ENCODE assay signal across 14 cellular contexts in the genomic region with DNA sequence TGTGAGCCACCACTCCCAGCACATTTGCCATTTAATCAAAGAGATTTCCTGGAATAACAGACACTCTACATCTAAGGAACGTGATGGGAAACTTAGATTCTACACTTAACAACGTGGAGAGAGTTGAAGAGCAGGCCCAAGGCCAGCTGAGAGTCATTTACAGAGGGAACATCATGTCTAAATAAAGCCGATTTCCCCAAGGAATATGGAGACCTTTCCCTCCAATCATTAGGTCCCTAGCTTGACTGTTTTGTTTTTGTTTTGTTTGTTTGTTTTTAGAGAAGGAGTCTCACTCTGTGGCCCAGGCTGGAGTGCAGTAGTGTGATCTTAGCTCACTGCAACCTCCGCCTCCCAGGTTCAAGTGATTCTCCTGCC. TPM values are rescaled to one million over a fixed set of nuclear protein-coding genes. Genes with fewer than 3 reads are reported as not detected.
DNase-seq lines count a peak whose midpoint lies in the region; ATAC-seq, FAIRE-seq and TF ChIP-seq lines count a peak whose summit lies in the region.
"Had no signal": no experiment of that assay in that cellular context is flagged by ENCODE, and none has a peak within 500 bp of the region (broad histone marks: within the 10 kb centered on the region; RNA-seq: fewer than 3 reads in every experiment).

No MANE protein-coding gene starts in this region.

- TF ChIP-seq CTCF in MCF 10A (IDR thresholded peaks at IDR 0.05; ENCODE audit: unreplicated experiment) (no peak), mammary epithelial cell (conservative IDR thresholded peaks at IDR 0.05 in 1 of 2, IDR thresholded peaks at IDR 0.05 in 1 of 2; ENCODE audit: extremely low read depth in 1 of 2, insufficient read depth in 1 of 2, low read depth in 1 of 2, low read length in 2 of 2) (no peak), HepG2 (CRISPR knock-in tag; IDR thresholded peaks at IDR 0.05) (no peak), right lobe of liver (IDR thresholded peaks at IDR 0.05) (no peak)

- H3K4ac ChIP-seq in trophoblast cell (ENCODE audit: low read depth, low read length), result peak overlapping the region; percentile 29

- no peak overlapping the region for H3K23ac ChIP-seq in trophoblast cell (ENCODE audit: low read length)

- no peak for ATAC-seq in HepG2
- no peak for ATAC-seq in right lobe of liver
- ATAC-seq: HCT116 had no signal

- H3K27ac ChIP-seq in mammary epithelial cell (ENCODE audit: insufficient read depth, low read depth, low read length) (no peak overlapping the region), HepG2 (ENCODE audit: extremely low read length, insufficient read depth, low read length) (no peak overlapping the region), right lobe of liver (no peak overlapping the region), trophoblast cell (ENCODE audit: low read depth, low read length) (no peak overlapping the region)
- H3K27ac ChIP-seq: 22Rv1, BLaER1, HL-60 had no signal

- H3K4me1 ChIP-seq in mammary epithelial cell (ENCODE audit: insufficient read depth, low read length) (peaks cover 13% of the 10 kb centered on the region), HepG2 (ENCODE audit: insufficient read depth, low read length) (peaks cover 20% of the 10 kb centered on the region), right lobe of liver (no peaks in the 10 kb centered on the region), trophoblast cell (ENCODE audit: control insufficient read depth in 1 of 2, insufficient read depth in 2 of 2, low read length in 2 of 2) (peaks cover 10 to 23% of the 10 kb centered on the region in 2 experiments)
- H3K4me1 ChIP-seq: Caco-2 had no signal

- peak overlapping the region; percentile 65 for H2BK12ac ChIP-seq in trophoblast cell (ENCODE audit: low read length)

- H3K36me3 Mint-ChIP-seq in MCF 10A (ENCODE audit: insufficient read depth, unreplicated experiment), result no peaks in the 10 kb centered on the region
- H3K36me3 Mint-ChIP-seq: CD8-positive, alpha-beta memory T cell had no signal

- H2BK5ac ChIP-seq in trophoblast cell (ENCODE audit: low read depth, low read length, poor library complexity), result peak overlapping the region; percentile 86

- POLR2A ChIA-PET in MCF 10A (lab: Yijun Ruan, JAX) (no interaction called here), HepG2 (lab: Yijun Ruan, JAX) (interaction anchor here (0.7 kb wide), 1 partner anchor 1308 kb away, joined by 3 read pairs; no protein-coding TSS in a partner anchor)

- TF ChIP-seq RAD21 in HepG2 (CRISPR knock-in tag; IDR thresholded peaks at IDR 0.05), result no peak

- no peak overlapping the region for H3K18ac ChIP-seq in trophoblast cell (ENCODE audit: low read length)

- H3K27me3 ChIP-seq in mammary epithelial cell (ENCODE audit: insufficient read depth, low read length) (no peaks in the 10 kb centered on the region), HepG2 (ENCODE audit: control insufficient read depth in 1 of 2, insufficient read depth in 2 of 2, low read length in 2 of 2) (no peaks in the 10 kb centered on the region), right lobe of liver (no peaks in the 10 kb centered on the region), trophoblast cell (ENCODE audit: insufficient read depth, low read length) (no peaks in the 10 kb centered on the region)
- H3K27me3 ChIP-seq: BLaER1 had no signal

- H3K79me2 ChIP-seq in mammary epithelial cell (ENCODE audit: insufficient read depth, low read length), result no peaks in the 10 kb centered on the region
- H3K79me2 ChIP-seq in HepG2 (ENCODE audit: insufficient read depth, low read length), result no peaks in the 10 kb centered on the region
- no peaks in the 10 kb centered on the region for H3K79me2 ChIP-seq in trophoblast cell (ENCODE audit: control insufficient read depth, insufficient read depth, low read length, poor library complexity)

- H3K14ac ChIP-seq in trophoblast cell (ENCODE audit: low read length), result peak overlapping the region; percentile 34

- H3K9me3 Mint-ChIP-seq in MCF 10A (ENCODE audit: unreplicated experiment), result no peaks in the 10 kb centered on the region
- H3K9me3 Mint-ChIP-seq: CD8-positive, alpha-beta memory T cell had no signal

- no peaks in the 10 kb centered on the region for H3K9me3 ChIP-seq in mammary epithelial cell (replicated peaks; ENCODE audit: insufficient read depth, low read length)
- H3K9me3 ChIP-seq in HepG2 (ENCODE audit: low read length), result no peaks in the 10 kb centered on the region
- H3K9me3 ChIP-seq in right lobe of liver, result no peaks in the 10 kb centered on the region
- H3K9me3 ChIP-seq in trophoblast cell (ENCODE audit: insufficient read depth, low read depth, low read length), result no peaks in the 10 kb centered on the region
- H3K9me3 ChIP-seq: Caco-2 had no signal

- H4K91ac ChIP-seq in trophoblast cell (ENCODE audit: low read depth, low read length), result peak overlapping the region; percentile 57

- no peaks in the 10 kb centered on the region for H3K36me3 ChIP-seq in mammary epithelial cell (ENCODE audit: insufficient read depth, low read length)
- no peaks in the 10 kb centered on the region for H3K36me3 ChIP-seq in HepG2 (replicated peaks in 1 of 2; ENCODE audit: control insufficient read depth in 1 of 2, insufficient read depth in 2 of 2, low read length in 2 of 2)
- H3K36me3 ChIP-seq in right lobe of liver, result no peaks in the 10 kb centered on the region
- no peaks in the 10 kb centered on the region for H3K36me3 ChIP-seq in trophoblast cell (ENCODE audit: control insufficient read depth in 1 of 2, insufficient read depth in 2 of 2, low read length in 2 of 2)
- H3K36me3 ChIP-seq: BLaER1 had no signal

- H2AFZ ChIP-seq in mammary epithelial cell (ENCODE audit: low read depth, low read length) (no peak overlapping the region), HepG2 (ENCODE audit: low read length) (peak overlapping the region; percentile 37), trophoblast cell (ENCODE audit: insufficient read depth, low read length, poor library complexity) (no peak overlapping the region)

- no peak for DNase-seq in MCF 10A (ENCODE audit: unreplicated experiment)
- no peak for DNase-seq in mammary epithelial cell
- DNase-seq in HepG2 (ENCODE audit: low spot score), result no peak
- no peak for DNase-seq in right lobe of liver
- no peak for DNase-seq in trophoblast cell
- DNase-seq in AML-193 (lab: John Stamatoyannopoulos, UW), result no peak
- DNase-seq in NCI-H524 (lab: John Stamatoyannopoulos, UW), result no peak
- DNase-seq: Caco-2; CD8-positive, alpha-beta memory T cell had no signal

- FAIRE-seq in HepG2 (lab: Jason Lieb, UNC), result no peak
- FAIRE-seq: H54 had no signal

- no peaks in the 10 kb centered on the region for H4K20me1 ChIP-seq in mammary epithelial cell (ENCODE audit: insufficient read depth, low read length)
- H4K20me1 ChIP-seq in HepG2 (ENCODE audit: insufficient read depth, low read length), result no peaks in the 10 kb centered on the region
- H4K20me1 ChIP-seq: BLaER1 had no signal

- H3K4me3 ChIP-seq in mammary epithelial cell (replicated peaks in 1 of 3; ENCODE audit: insufficient read depth in 1 of 3, low read depth in 2 of 3, low read length in 3 of 3) (no peak overlapping the region), HepG2 (replicated peaks in 1 of 3; ENCODE audit: insufficient read depth in 1 of 3, low read depth in 2 of 3, low read length in 3 of 3) (peak overlapping the region in 2 of 3 experiments; percentile 0 to 4; a peak in 1 of 6 replicates), right lobe of liver (no peak overlapping the region), trophoblast cell (ENCODE audit: low read depth, low read length) (no peak overlapping the region)
- H3K4me3 ChIP-seq: BLaER1 had no signal

- H3K4me1 Mint-ChIP-seq in MCF 10A (ENCODE audit: insufficient read depth, unreplicated experiment), result peaks cover 15% of the 10 kb centered on the region
- H3K4me1 Mint-ChIP-seq: CD8-positive, alpha-beta memory T cell had no signal

- no peak overlapping the region for H4K12ac ChIP-seq in trophoblast cell (ENCODE audit: low read depth, low read length)

- H3K4me3 Mint-ChIP-seq in MCF 10A (ENCODE audit: unreplicated experiment), result no peak overlapping the region
- H3K4me3 Mint-ChIP-seq: CD8-positive, alpha-beta memory T cell had no signal

- peak overlapping the region; percentile 29 for H2AK5ac ChIP-seq in trophoblast cell (ENCODE audit: low read length)

- in situ Hi-C loops in mammary epithelial cell (cut with MboI; ENCODE audit: low sequenced_read_pairs in 2 of 2) (no loop called here), HepG2 (cut with HindIII; ENCODE audit: extremely low pct_ligation_motif_present, low pct_unique_long_range_greater_than_20kb) (no loop called here)

- no peak overlapping the region for H4K8ac ChIP-seq in trophoblast cell (ENCODE audit: low read depth, low read length)

- TF ChIP-seq EP300 in HepG2 (IDR thresholded peaks at IDR 0.05; ENCODE audit: low read depth in 2 of 2, low read length in 2 of 2), result no peak
- TF ChIP-seq EP300 in HepG2 (CRISPR knock-in tag; IDR thresholded peaks at IDR 0.05; ENCODE audit: borderline replicate concordance), result no peak

- no peak overlapping the region for H2BK120ac ChIP-seq in trophoblast cell (ENCODE audit: insufficient read depth, low read length, poor library complexity)

- CTCF ChIA-PET in MCF 10A (lab: Yijun Ruan, JAX) (no interaction called here), mammary epithelial cell (lab: Charles Lee; ENCODE audit: low non-redundant PET) (no interaction called here), HepG2 (lab: Yijun Ruan, JAX; ENCODE audit: low intra/inter-chr PET ratio, low total read pairs) (no interaction called here)

- intact Hi-C loops in MCF 10A (cut with micrococcal nuclease), result no loop called here
- intact Hi-C loops in mammary epithelial cell (cut with micrococcal nuclease), result no loop called here
- intact Hi-C loops in HepG2 (cut with micrococcal nuclease; ENCODE audit: unreplicated experiment), result no loop called here
- intact Hi-C loops in right lobe of liver (cut with DNase I), result no loop called here

- 85% methylated on average over 4 of the region's 4 CpGs for WGBS in mammary epithelial cell (ENCODE audit: low coverage, missing lambda C conversion rate)
- 60% methylated on average over 4 of the region's 4 CpGs for WGBS in HepG2 (ENCODE audit: low lambda C conversion rate)
- WGBS in right lobe of liver (ENCODE audit: insufficient coverage, low coverage, low lambda C conversion rate, missing lambda C conversion rate), result 88% methylated on average over 4 of the region's 4 CpGs
- no CpG with 5 or more reads among the region's 4 CpGs for WGBS in trophoblast cell (ENCODE audit: extremely low coverage, insufficient coverage, insufficient read length)

- H3K27me3 Mint-ChIP-seq in MCF 10A (ENCODE audit: insufficient read depth, unreplicated experiment), result no peaks in the 10 kb centered on the region
- H3K27me3 Mint-ChIP-seq: CD8-positive, alpha-beta memory T cell had no signal

- dilution Hi-C loops in mammary epithelial cell (cut with HindIII; ENCODE audit: low sequenced_read_pairs), result no loop called here

- BruUV-seq in MCF 10A (replicated peaks; lab: Mats Ljungman, UMichigan), result no TSS peak
- no TSS peak for BruUV-seq in mammary epithelial cell (replicated peaks; lab: Mats Ljungman, UMichigan)
- BruUV-seq in HepG2 (replicated peaks; lab: Mats Ljungman, UMichigan), result no TSS peak

- H3K9ac ChIP-seq in mammary epithelial cell (ENCODE audit: insufficient read depth, low read length), result no peak overlapping the region
- no peak overlapping the region for H3K9ac ChIP-seq in HepG2 (ENCODE audit: insufficient read depth, low read depth, low read length)
- H3K9ac ChIP-seq in trophoblast cell (ENCODE audit: low read length), result no peak overlapping the region
- H3K9ac ChIP-seq: BLaER1 had no signal

- H3K4me2 ChIP-seq in mammary epithelial cell (ENCODE audit: insufficient read depth, low read depth, low read length) (no peak overlapping the region), HepG2 (ENCODE audit: low read depth, low read length) (peak overlapping the region; percentile 67), trophoblast cell (ENCODE audit: low read length) (no peak overlapping the region)
- H3K4me2 ChIP-seq: BLaER1 had no signal

- no peak for TF ChIP-seq POLR2A in HepG2 (IDR thresholded peaks at IDR 0.05; ENCODE audit: insufficient read depth in 1 of 2, low read depth in 2 of 2, low read length in 2 of 2)
- TF ChIP-seq POLR2A in right lobe of liver (IDR thresholded peaks at IDR 0.05), result no peak

- H3K79me1 ChIP-seq in trophoblast cell (ENCODE audit: low read length), result peaks cover 10% of the 10 kb centered on the region

- peak overlapping the region; percentile 37 for H3K27ac Mint-ChIP-seq in MCF 10A (ENCODE audit: low read depth, unreplicated experiment)
- H3K27ac Mint-ChIP-seq: CD8-positive, alpha-beta memory T cell had no signal

RNA-seq across cellular contexts. Expression of a gene that starts 52.6 kb away (rescaled TPM):
- total RNA-seq in MCF 10A (2022) (12.4 and 13.1 TPM in 2 replicates), mammary epithelial cell (10 to 100 TPM in 1 of 2 donors, 1 to 10 TPM in 1; 9.3 to 14.8 TPM), HepG2 (2016; rRNA removed; fragmentation: Illumina TruSeq; extraction: Trizol) (18.5 and 19.8 TPM in 2 replicates), right lobe of liver (10 to 100 TPM in 5 of 6 experiments, 1 to 10 TPM in 1; 8.6 to 19.3 (median 17.0) TPM)
- polyA plus RNA-seq in mammary epithelial cell (8.4 TPM), HepG2 (2011; rRNA removed) (9.2 and 9.8 TPM in 2 replicates)
- polyA minus RNA-seq in mammary epithelial cell, result 36.2 TPM
- 8.5 and 10.8 TPM in 2 replicates for total RNA-seq in HepG2 (2016; cell fraction: cytosol; rRNA removed; fragmentation: Illumina TruSeq; extraction: Trizol; ENCODE audit: low read depth)
- total RNA-seq in HepG2 (2016; cell fraction: insoluble cytoplasmic fraction; rRNA removed; fragmentation: Illumina TruSeq; extraction: Trizol), result 16.7 and 17.3 TPM in 2 replicates
- total RNA-seq in HepG2 (2016; cell fraction: membrane; rRNA removed; fragmentation: Illumina TruSeq; extraction: Trizol), result 8.5 and 10.8 TPM in 2 replicates
- total RNA-seq in HepG2 (2016; cell fraction: nucleus; rRNA removed; fragmentation: Illumina TruSeq; extraction: Trizol), result 29.4 and 39.2 TPM in 2 replicates
- polyA plus RNA-seq in HepG2 (2011; cell fraction: cytosol; rRNA removed), result 7.0 and 7.7 TPM in 2 replicates
- 11.5 and 13.7 TPM in 2 replicates for polyA plus RNA-seq in HepG2 (2011; cell fraction: nucleus; rRNA removed)
- 9.2 and 15.8 TPM in 2 replicates for polyA plus RNA-seq in HepG2 (2012)
- polyA plus RNA-seq in HepG2 (2016; cell fraction: cytosol; fragmentation: Illumina TruSeq; extraction: Trizol; ENCODE audit: low read depth), result 0.60 and 0.61 TPM in 2 replicates
- polyA plus RNA-seq in HepG2 (2016; cell fraction: insoluble cytoplasmic fraction; fragmentation: Illumina TruSeq; extraction: Trizol; ENCODE audit: low read depth), result 13.0 and 17.3 TPM in 2 replicates
- 2.3 and 2.5 TPM in 2 replicates for polyA plus RNA-seq in HepG2 (2016; cell fraction: membrane; fragmentation: Illumina TruSeq; extraction: Trizol; ENCODE audit: low read depth)
- polyA plus RNA-seq in HepG2 (2016; cell fraction: nucleus; fragmentation: Illumina TruSeq; extraction: Trizol; ENCODE audit: insufficient read depth, low read depth), result 17.6 and 19.5 TPM in 2 replicates
- 17.9 and 28.2 TPM in 2 replicates for polyA minus RNA-seq in HepG2 (2011; rRNA and poly(A)+ RNA removed; ENCODE audit: low replicate concordance)
- 24.3 and 29.5 TPM in 2 replicates for polyA minus RNA-seq in HepG2 (2011; cell fraction: cytosol; rRNA and poly(A)+ RNA removed)
- 61.7 and 84.3 TPM in 2 replicates for polyA minus RNA-seq in HepG2 (2011; cell fraction: nucleus; rRNA and poly(A)+ RNA removed)
- polyA plus RNA-seq in trophoblast cell (2013), result 29.4 and 30.9 TPM in 2 replicates

Comparison
In these comparisons a context has a peak if more than half of its experiments do, and no peak if none do; other contexts are left out.
1. H3K4me3 ChIP-seq: peak in HepG2 (2 of 3); none in mammary epithelial cell (0 of 3), right lobe of liver (0 of 3) and trophoblast cell (single experiment).